Comparison of ENCODE assay signal across 1 cellular context in the genomic region with DNA sequence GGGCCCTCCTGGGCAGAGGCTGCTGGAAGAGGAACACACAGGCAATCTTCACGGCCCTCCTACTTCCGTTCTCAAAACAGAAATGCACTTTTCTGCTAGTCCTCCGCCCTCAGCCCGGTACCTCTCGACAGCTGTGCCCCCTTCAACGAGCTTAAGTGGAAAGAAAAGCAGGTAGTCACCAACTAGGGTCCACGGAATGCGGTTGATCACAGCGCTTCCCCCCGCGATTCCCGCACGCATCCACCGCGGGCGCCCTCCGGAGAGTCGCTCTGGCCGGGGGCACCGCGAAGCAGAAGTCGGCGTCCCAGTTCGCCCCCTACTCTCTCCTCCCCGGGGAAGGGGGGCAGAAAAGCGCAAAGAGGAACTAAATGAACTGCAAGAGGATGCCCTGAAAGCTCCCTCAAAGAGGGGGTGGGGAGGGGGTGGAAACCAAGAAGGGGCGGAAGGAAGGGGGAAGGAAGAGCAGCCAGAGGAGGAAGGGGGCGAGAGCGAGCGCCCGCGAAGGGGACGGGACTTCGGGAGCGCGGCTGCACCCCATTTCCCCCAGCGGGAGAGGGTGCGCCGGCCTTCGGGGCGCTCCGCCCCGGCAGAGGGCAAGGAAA.
TF ChIP-seq lines count a peak whose summit lies in the region.

No MANE protein-coding gene starts in this region.

TF ChIP-seq in HepG2, 621 proteins besides CTCF, POLR2A, EP300 and RAD21 (continued from another document and continues in another):
- TF ChIP-seq ZNF331 (CRISPR knock-in tag; IDR thresholded peaks at IDR 0.05) (no peak), SATB2 (CRISPR knock-in tag; IDR thresholded peaks at IDR 0.05) (no peak), ZBTB37 (CRISPR knock-in tag; IDR thresholded peaks at IDR 0.05) (no peak), ZNF788 (CRISPR knock-in tag; IDR thresholded peaks at IDR 0.05; ENCODE audit: borderline replicate concordance) (no peak), ZNF83 (CRISPR knock-in tag; IDR thresholded peaks at IDR 0.05; ENCODE audit: borderline replicate concordance) (no peak), ERF (CRISPR knock-in tag; IDR thresholded peaks at IDR 0.05) (no peak), SNAPC5 (CRISPR knock-in tag; IDR thresholded peaks at IDR 0.05; ENCODE audit: borderline replicate concordance) (no peak), ZBTB20 (CRISPR knock-in tag; IDR thresholded peaks at IDR 0.05; ENCODE audit: borderline replicate concordance, low read depth) (no peak; the same call in 1 of the 2 replicates), NONO (IDR thresholded peaks at IDR 0.05) (no peak), NONO (CRISPR knock-in tag; conservative IDR thresholded peaks at IDR 0.05) (0 out of 2 replicates have a peak, but pooled peaks have one; percentile 6), NR2F2 (IDR thresholded peaks at IDR 0.05; ENCODE audit: borderline replicate concordance, low read depth) (no peak), BCL3 (CRISPR knock-in tag; IDR thresholded peaks at IDR 0.05) (no peak), ZNF34 (CRISPR knock-in tag; IDR thresholded peaks at IDR 0.05; ENCODE audit: borderline replicate concordance) (no peak), TBX2 (CRISPR knock-in tag; IDR thresholded peaks at IDR 0.05; ENCODE audit: borderline replicate concordance) (no peak), SRSF4 (IDR thresholded peaks at IDR 0.05; ENCODE audit: low read depth, low read length, poor library complexity, severe bottlenecking) (no peak), SMC3 (IDR thresholded peaks at IDR 0.05; ENCODE audit: low read length) (no peak), CSRNP1 (CRISPR knock-in tag; IDR thresholded peaks at IDR 0.05) (no peak), KLF15 (CRISPR knock-in tag; IDR thresholded peaks at IDR 0.05; ENCODE audit: borderline replicate concordance) (no peak), MEF2D (CRISPR knock-in tag; IDR thresholded peaks at IDR 0.05) (0 out of 2 replicates have a peak, but pooled peaks have one; percentile 29), REST (IDR thresholded peaks at IDR 0.05; ENCODE audit: borderline replicate concordance in 1 of 2, low read depth in 1 of 2, low read length in 2 of 2) (no peak), FOSL1 (CRISPR knock-in tag; IDR thresholded peaks at IDR 0.05; ENCODE audit: borderline replicate concordance) (no peak), ZBTB43 (CRISPR knock-in tag; conservative IDR thresholded peaks at IDR 0.05) (no peak), AKAP8 (CRISPR knock-in tag; IDR thresholded peaks at IDR 0.05) (no peak), ZNF33B (CRISPR knock-in tag; IDR thresholded peaks at IDR 0.05) (no peak), ZNF781 (CRISPR knock-in tag; IDR thresholded peaks at IDR 0.05; ENCODE audit: borderline replicate concordance, not compliant biosample characterization) (no peak), CREM (IDR thresholded peaks at IDR 0.05) (no peak), CREM (CRISPR knock-in tag; IDR thresholded peaks at IDR 0.05) (no peak), FOSL2 (CRISPR knock-in tag; IDR thresholded peaks at IDR 0.05) (no peak), KDM3A (CRISPR knock-in tag; IDR thresholded peaks at IDR 0.05; ENCODE audit: low read depth) (no peak), ZFP82 (CRISPR knock-in tag; IDR thresholded peaks at IDR 0.05; ENCODE audit: borderline replicate concordance) (peak; percentile 68), SIN3B (IDR thresholded peaks at IDR 0.05; ENCODE audit: low read length) (no peak), WIZ (CRISPR knock-in tag; IDR thresholded peaks at IDR 0.05) (0 out of 2 replicates have a peak, but pooled peaks have one; percentile 43), STAG1 (CRISPR knock-in tag; IDR thresholded peaks at IDR 0.05) (no peak)
- TF ChIP-seq, protein P1, sequence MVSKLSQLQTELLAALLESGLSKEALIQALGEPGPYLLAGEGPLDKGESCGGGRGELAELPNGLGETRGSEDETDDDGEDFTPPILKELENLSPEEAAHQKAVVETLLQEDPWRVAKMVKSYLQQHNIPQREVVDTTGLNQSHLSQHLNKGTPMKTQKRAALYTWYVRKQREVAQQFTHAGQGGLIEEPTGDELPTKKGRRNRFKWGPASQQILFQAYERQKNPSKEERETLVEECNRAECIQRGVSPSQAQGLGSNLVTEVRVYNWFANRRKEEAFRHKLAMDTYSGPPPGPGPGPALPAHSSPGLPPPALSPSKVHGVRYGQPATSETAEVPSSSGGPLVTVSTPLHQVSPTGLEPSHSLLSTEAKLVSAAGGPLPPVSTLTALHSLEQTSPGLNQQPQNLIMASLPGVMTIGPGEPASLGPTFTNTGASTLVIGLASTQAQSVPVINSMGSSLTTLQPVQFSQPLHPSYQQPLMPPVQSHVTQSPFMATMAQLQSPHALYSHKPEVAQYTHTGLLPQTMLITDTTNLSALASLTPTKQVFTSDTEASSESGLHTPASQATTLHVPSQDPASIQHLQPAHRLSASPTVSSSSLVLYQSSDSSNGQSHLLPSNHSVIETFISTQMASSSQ (IDR thresholded peaks at IDR 0.05; ENCODE audit: low read depth) = no peak
- TF ChIP-seq, protein P1 (CRISPR knock-in tag; IDR thresholded peaks at IDR 0.05; ENCODE audit: borderline replicate concordance) = no peak
- TF ChIP-seq, protein P2, sequence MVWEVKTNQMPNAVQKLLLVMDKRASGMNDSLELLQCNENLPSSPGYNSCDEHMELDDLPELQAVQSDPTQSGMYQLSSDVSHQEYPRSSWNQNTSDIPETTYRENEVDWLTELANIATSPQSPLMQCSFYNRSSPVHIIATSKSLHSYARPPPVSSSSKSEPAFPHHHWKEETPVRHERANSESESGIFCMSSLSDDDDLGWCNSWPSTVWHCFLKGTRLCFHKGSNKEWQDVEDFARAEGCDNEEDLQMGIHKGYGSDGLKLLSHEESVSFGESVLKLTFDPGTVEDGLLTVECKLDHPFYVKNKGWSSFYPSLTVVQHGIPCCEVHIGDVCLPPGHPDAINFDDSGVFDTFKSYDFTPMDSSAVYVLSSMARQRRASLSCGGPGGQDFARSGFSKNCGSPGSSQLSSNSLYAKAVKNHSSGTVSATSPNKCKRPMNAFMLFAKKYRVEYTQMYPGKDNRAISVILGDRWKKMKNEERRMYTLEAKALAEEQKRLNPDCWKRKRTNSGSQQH (CRISPR knock-in tag; IDR thresholded peaks at IDR 0.05; ENCODE audit: low read depth) = no peak
- TF ChIP-seq, protein P3, sequence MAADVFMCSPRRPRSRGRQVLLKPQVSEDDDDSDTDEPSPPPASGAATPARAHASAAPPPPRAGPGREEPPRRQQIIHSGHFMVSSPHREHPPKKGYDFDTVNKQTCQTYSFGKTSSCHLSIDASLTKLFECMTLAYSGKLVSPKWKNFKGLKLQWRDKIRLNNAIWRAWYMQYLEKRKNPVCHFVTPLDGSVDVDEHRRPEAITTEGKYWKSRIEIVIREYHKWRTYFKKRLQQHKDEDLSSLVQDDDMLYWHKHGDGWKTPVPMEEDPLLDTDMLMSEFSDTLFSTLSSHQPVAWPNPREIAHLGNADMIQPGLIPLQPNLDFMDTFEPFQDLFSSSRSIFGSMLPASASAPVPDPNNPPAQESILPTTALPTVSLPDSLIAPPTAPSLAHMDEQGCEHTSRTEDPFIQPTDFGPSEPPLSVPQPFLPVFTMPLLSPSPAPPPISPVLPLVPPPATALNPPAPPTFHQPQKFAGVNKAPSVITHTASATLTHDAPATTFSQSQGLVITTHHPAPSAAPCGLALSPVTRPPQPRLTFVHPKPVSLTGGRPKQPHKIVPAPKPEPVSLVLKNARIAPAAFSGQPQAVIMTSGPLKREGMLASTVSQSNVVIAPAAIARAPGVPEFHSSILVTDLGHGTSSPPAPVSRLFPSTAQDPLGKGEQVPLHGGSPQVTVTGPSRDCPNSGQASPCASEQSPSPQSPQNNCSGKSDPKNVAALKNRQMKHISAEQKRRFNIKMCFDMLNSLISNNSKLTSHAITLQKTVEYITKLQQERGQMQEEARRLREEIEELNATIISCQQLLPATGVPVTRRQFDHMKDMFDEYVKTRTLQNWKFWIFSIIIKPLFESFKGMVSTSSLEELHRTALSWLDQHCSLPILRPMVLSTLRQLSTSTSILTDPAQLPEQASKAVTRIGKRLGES (CRISPR knock-in tag; IDR thresholded peaks at IDR 0.05; ENCODE audit: borderline replicate concordance) = no peak
